In the genomic region with DNA sequence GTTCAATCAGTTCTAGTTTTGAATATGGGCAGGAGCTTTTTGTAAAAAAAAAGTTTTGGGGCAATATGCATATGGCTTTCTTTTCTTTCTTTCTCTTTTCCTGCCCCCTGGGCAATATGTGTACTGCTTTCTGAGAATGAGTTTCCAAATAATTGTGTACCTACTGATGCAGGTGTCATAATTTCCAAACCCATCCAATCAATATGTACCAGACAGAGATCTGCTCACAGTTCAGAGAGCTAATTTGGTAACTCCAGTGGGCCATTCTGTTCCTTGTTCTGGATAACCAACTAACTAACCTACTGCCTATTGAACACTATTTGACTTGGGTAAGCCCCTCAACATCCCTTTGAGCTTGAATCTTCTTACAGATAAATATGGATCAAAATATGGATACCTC, we compare ENCODE assay signal across 31 cellular contexts. TPM values are rescaled to one million over a fixed set of nuclear protein-coding genes. Genes with fewer than 3 reads are reported as not detected.
"Had no signal": no experiment of that assay in that cellular context is flagged by ENCODE, and none has a peak within 500 bp of the region (broad histone marks: within the 10 kb centered on the region; RNA-seq: fewer than 3 reads in every experiment).

No MANE protein-coding gene starts in this region.

- H3K36me3 Mint-ChIP-seq: natural killer cell; neural progenitor cell; stimulated activated naive B cell treated with anti-CD40 and anti-IgM and Interleukin-4, amounts not matched to agents 10 μg/mL and 1 μg/mL and 100 μg/mL, for 72 hours had no signal

- H3K27me3 ChIP-seq: neural progenitor cell, ovary, thyroid gland, tibial nerve, upper lobe of right lung, uterus had no signal

- DNase-seq: naive thymus-derived CD4-positive, alpha-beta T cell; natural killer cell; occipital lobe; ovary; posterior cingulate gyrus; psoas muscle; right cardiac atrium; spleen; stimulated activated CD4-positive, alpha-beta T cell treated with anti-CD3 and anti-CD28 coated beads, Interleukin-12 subunit alpha, Interleukin-12 subunit beta, amount 100 ng/mL, for 4 hours; stimulated activated CD4-positive, alpha-beta T cell treated with anti-CD3 and anti-CD28 coated beads, Interleukin-1b, Interleukin-23, amount 100 ng/mL, for 48 hours; stimulated activated CD4-positive, alpha-beta T cell treated with anti-CD3 and anti-CD28 coated beads, Interleukin-4, amount 100 ng/mL, for 1 hour; stimulated activated CD4-positive, alpha-beta T cell treated with anti-CD3 and anti-CD28 coated beads, Interleukin-4, amount 100 ng/mL, for 4 hours; stimulated activated CD8-positive, alpha-beta memory T cell treated with anti-CD3 and anti-CD28 coated beads, Interleukin-4, amount 100 ng/mL, for 48 hours; stimulated activated naive B cell treated with anti-CD40 and anti-IgM and Interleukin-4, amounts not matched to agents 10 μg/mL and 1 μg/mL and 100 μg/mL, for 72 hours; stimulated activated naive CD4-positive, alpha-beta T cell treated with Interleukin-2 at 50 U/mL for 16 hours; stomach; thyroid gland; trophoblast cell; upper lobe of right lung; uterus had no signal

- H3K27ac ChIP-seq: neural progenitor cell, ovary, parathyroid adenoma, psoas muscle, skin epidermis, spleen, stomach, thoracic aorta, tibial nerve, upper lobe of right lung, uterus had no signal

- H3K9me3 ChIP-seq: ovary, psoas muscle, spleen, stomach, thoracic aorta, thyroid gland, tibial nerve, upper lobe of right lung, uterus had no signal

- H3K36me3 ChIP-seq: neural progenitor cell, ovary, spleen, stomach, thoracic aorta, thyroid gland, tibial nerve, upper lobe of right lung, uterus had no signal

- H3K4me3 ChIP-seq: neural progenitor cell, ovary, psoas muscle, skin epidermis, smooth muscle cell, spleen, stomach, thoracic aorta, thyroid gland, tibial nerve, upper lobe of right lung, uterus had no signal

- H3K9ac ChIP-seq: neural progenitor cell, parathyroid adenoma had no signal

- H3K4me2 ChIP-seq: neural progenitor cell, smooth muscle cell had no signal

- H3K9me3 Mint-ChIP-seq: natural killer cell; nephron; neural progenitor cell; stimulated activated naive B cell treated with anti-CD40 and anti-IgM and Interleukin-4, amounts not matched to agents 10 μg/mL and 1 μg/mL and 100 μg/mL, for 72 hours; stimulated activated naive CD8-positive, alpha-beta T cell treated with anti-CD3 and anti-CD28 coated beads, Interleukin-15, Interleukin-2, amounts not matched to agents 100 ng/mL and 50 ng/mL, for 24 hours had no signal

- H3K27ac Mint-ChIP-seq: naive thymus-derived CD4-positive, alpha-beta T cell; natural killer cell; nephron; progenitor cell of endocrine pancreas; stimulated activated naive CD8-positive, alpha-beta T cell treated with anti-CD3 and anti-CD28 coated beads, Interleukin-15, Interleukin-2, amounts not matched to agents 100 ng/mL and 50 ng/mL, for 24 hours had no signal

- H3K4me1 ChIP-seq: parathyroid adenoma, psoas muscle, stomach, tibial nerve, upper lobe of right lung, uterus had no signal

- H3K4me1 Mint-ChIP-seq: naive thymus-derived CD4-positive, alpha-beta T cell; natural killer cell had no signal

- H2AFZ ChIP-seq: neural progenitor cell, parathyroid adenoma had no signal

- H3K79me2 ChIP-seq: parathyroid adenoma had no signal

- H3K4me3 Mint-ChIP-seq: naive thymus-derived CD4-positive, alpha-beta T cell; natural killer cell; nephron; neural progenitor cell; stimulated activated naive B cell treated with anti-CD40 and anti-IgM and Interleukin-4, amounts not matched to agents 10 μg/mL and 1 μg/mL and 100 μg/mL, for 72 hours; stimulated activated naive CD8-positive, alpha-beta T cell treated with anti-CD3 and anti-CD28 coated beads, Interleukin-15, Interleukin-2, amounts not matched to agents 100 ng/mL and 50 ng/mL, for 24 hours had no signal

- ATAC-seq: naive thymus-derived CD4-positive, alpha-beta T cell; natural killer cell; psoas muscle; right cardiac atrium; sciatic nerve; stimulated activated naive B cell treated with anti-CD40 and anti-IgM and Interleukin-4, amounts not matched to agents 10 μg/mL and 1 μg/mL and 100 μg/mL, for 72 hours; upper lobe of right lung had no signal

RNA-seq across cellular contexts. Expression of a gene that starts 32.6 kb away (rescaled TPM):
- total RNA-seq: smooth muscle cell had no signal
- polyA plus RNA-seq: neural cell, smooth muscle cell had no signal
